ENCODE assay signal across 11 cellular contexts in the genomic region with DNA sequence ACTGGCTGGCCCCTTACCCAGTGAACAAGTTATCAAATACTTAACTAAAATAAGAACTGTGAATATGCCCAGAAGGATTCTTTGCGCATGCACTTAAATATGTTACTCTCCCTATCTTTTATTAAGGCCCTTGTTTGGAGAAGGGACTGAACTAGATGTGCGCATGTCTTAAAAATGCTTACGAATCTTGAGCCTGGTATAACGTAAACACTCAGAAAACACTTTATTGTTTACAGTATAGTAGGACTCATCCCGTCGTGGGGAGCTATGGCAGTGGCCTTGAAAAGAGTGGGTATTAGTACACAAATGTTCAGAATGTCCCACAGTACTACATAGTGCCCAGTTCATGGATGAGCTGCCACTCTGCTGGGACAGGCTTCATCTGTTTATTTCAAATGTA.
A peak's percentile ranks its signal among the peaks of the same experiment; 100 is the strongest.
DNase-seq lines count a peak whose midpoint lies in the region; ATAC-seq, FAIRE-seq and TF ChIP-seq lines count a peak whose summit lies in the region.
"Had no signal": no experiment of that assay in that cellular context is flagged by ENCODE, and none has a peak within 500 bp of the region (broad histone marks: within the 10 kb centered on the region; RNA-seq: fewer than 3 reads in every experiment).

No MANE protein-coding gene starts in this region.

- TF ChIP-seq EP300 in SK-N-SH (IDR thresholded peaks at IDR 0.05; ENCODE audit: borderline replicate concordance in 1 of 2, low read depth in 1 of 2, low read length in 1 of 2) = no peak

- no peaks in the 10 kb centered on the region for H4K20me1 ChIP-seq in SK-N-SH (ENCODE audit: insufficient read depth)

- H3K4me2 ChIP-seq in SK-N-SH = peak overlapping the region; percentile 10; the same call in 1 of the 2 replicates

- WGBS in SK-N-SH (ENCODE audit: low lambda C conversion rate) = 96% methylated on average over 6 of the region's 6 CpGs
- 86 to 94% (median 93%) methylated on average over 6 of the region's 6 CpGs for WGBS in spleen, 5 donors

- H3K9me2 ChIP-seq in SK-N-SH = no peaks in the 10 kb centered on the region

- H3K27me3 Mint-ChIP-seq in activated T-helper 17 cell treated with anti-CD3 and anti-CD28 coated beads, Interleukin-2, amount 50 U/mL, for 72 hours = peaks cover 6% of the 10 kb centered on the region

- no peaks in the 10 kb centered on the region for H3F3A ChIP-seq in SK-N-SH (replicated peaks; ENCODE audit: insufficient read depth)

- H3K4me3 Mint-ChIP-seq in activated T-helper 17 cell treated with anti-CD3 and anti-CD28 coated beads, Interleukin-2, amount 50 U/mL, for 72 hours = peak overlapping the region; percentile 52

- peak overlapping the region in 1 of 2 experiments; percentile 60; a peak in 2 of 4 replicates for H3K27ac ChIP-seq in SK-N-SH (ENCODE audit: low read depth in 2 of 2, low read length in 1 of 2)
- H3K27ac ChIP-seq in kidney (ENCODE audit: low read depth in 2 of 2, low read length in 2 of 2) = peak overlapping the region; percentile 36 to 77
- H3K27ac ChIP-seq in spleen = peak overlapping the region in 7 of 8 donors; percentile 11 to 65 (median 59)
- H3K27ac ChIP-seq: 22Rv1 had no signal

- no peak for ATAC-seq in SK-N-SH treated with all-trans-retinoic acid at 6 μM for 48 hours
- peak; percentile 10 for ATAC-seq in activated T-helper 17 cell treated with anti-CD3 and anti-CD28 coated beads, Interleukin-2, amount 50 U/mL, for 72 hours (replicated peaks)

- POLR2A ChIA-PET in SK-N-SH (lab: Yijun Ruan, JAX) = no interaction called here

- peak overlapping the region; percentile 72 for H3K27ac Mint-ChIP-seq in activated T-helper 17 cell treated with anti-CD3 and anti-CD28 coated beads, Interleukin-2, amount 50 U/mL, for 72 hours

- H3K36me3 ChIP-seq in SK-N-SH (replicated peaks in 1 of 2; ENCODE audit: control insufficient read depth in 1 of 2, insufficient read depth in 2 of 2, low read length in 1 of 2) = no peaks in the 10 kb centered on the region
- H3K36me3 ChIP-seq in kidney (ENCODE audit: control insufficient read depth in 1 of 2, insufficient read depth in 2 of 2, low read length in 2 of 2) = no peaks in the 10 kb centered on the region
- H3K36me3 ChIP-seq in spleen = no peaks in the 10 kb centered on the region

- peak overlapping the region; percentile 23; the same call in 1 of the 2 replicates for H3K9ac ChIP-seq in SK-N-SH
- no peak overlapping the region for H3K9ac ChIP-seq in kidney (ENCODE audit: low read length in 2 of 2)

- H3K4me1 Mint-ChIP-seq in activated T-helper 17 cell treated with anti-CD3 and anti-CD28 coated beads, Interleukin-2, amount 50 U/mL, for 72 hours = peaks cover 27% of the 10 kb centered on the region

- intact Hi-C loops in kidney (cut with DNase I) (no loop called here), spleen (cut with DNase I; ENCODE audit: low total_unique reads) (no loop called here)

- H3K27me3 ChIP-seq in SK-N-SH (ENCODE audit: insufficient read depth) = no peaks in the 10 kb centered on the region
- H3K27me3 ChIP-seq in spleen (replicated peaks in 1 of 7) = no peaks in the 10 kb centered on the region

- no peaks in the 10 kb centered on the region for H3K79me2 ChIP-seq in SK-N-SH (ENCODE audit: insufficient read depth)

- TF ChIP-seq POLR2A in spleen (IDR thresholded peaks at IDR 0.05) = no peak

- H3K9me3 ChIP-seq in SK-N-SH = no peaks in the 10 kb centered on the region
- no peaks in the 10 kb centered on the region for H3K9me3 ChIP-seq in kidney (ENCODE audit: control insufficient read depth in 1 of 2, low read length in 2 of 2)
- H3K9me3 ChIP-seq in spleen = no peaks in the 10 kb centered on the region

- no peak for TF ChIP-seq CTCF in SK-N-SH (IDR thresholded peaks at IDR 0.05)
- no peak for TF ChIP-seq CTCF in kidney (IDR thresholded peaks at IDR 0.05; ENCODE audit: borderline replicate concordance, extremely low read depth, insufficient read depth)
- TF ChIP-seq CTCF in spleen (IDR thresholded peaks at IDR 0.05 in 8 of 11, conservative IDR thresholded peaks at IDR 0.05 in 3 of 11) = no peak

- H3K4me3 ChIP-seq in SK-N-SH (ENCODE audit: low read depth in 2 of 2, low read length in 1 of 2) = no peak overlapping the region
- H3K4me3 ChIP-seq in kidney (ENCODE audit: low read length in 2 of 2) = no peak overlapping the region
- no peak overlapping the region for H3K4me3 ChIP-seq in spleen

- peak overlapping the region; percentile 62; the same call in 1 of the 2 replicates for H2AFZ ChIP-seq in SK-N-SH (ENCODE audit: low read depth)

- H3K9me3 Mint-ChIP-seq in activated T-helper 17 cell treated with anti-CD3 and anti-CD28 coated beads, Interleukin-2, amount 50 U/mL, for 72 hours = no peaks in the 10 kb centered on the region

- H3K4me1 ChIP-seq in SK-N-SH (ENCODE audit: control insufficient read depth in 1 of 2, insufficient read depth in 2 of 2, low read depth in 1 of 2, low read length in 1 of 2) (peaks cover 17 to 32% of the 10 kb centered on the region in 2 experiments), kidney (ENCODE audit: control insufficient read depth in 1 of 2, insufficient read depth in 1 of 2, low read depth in 1 of 2, low read length in 2 of 2) (peaks cover 61 to 80% of the 10 kb centered on the region in 2 donors), spleen (peaks cover 15 to 81% (median 56%) of the 10 kb centered on the region in 6 donors)

- no peak for FAIRE-seq in kidney (lab: Jason Lieb, UNC)
- FAIRE-seq: endometrium had no signal

- CTCF ChIA-PET in SK-N-SH (lab: Yijun Ruan, JAX) = interaction anchor here (0.6 to 1.8 kb wide), 8 partner anchors 11 to 217 kb away, joined by 3 to 5 read pairs (median 3); no protein-coding TSS in a partner anchor

- TF ChIP-seq RAD21 in SK-N-SH (IDR thresholded peaks at IDR 0.05; ENCODE audit: low read length) = no peak

- DNase-seq in SK-N-SH (no peak), kidney (no peak), spleen (no peak), NCI-H2107 (lab: John Stamatoyannopoulos, UW) (no peak), AML-193 (lab: John Stamatoyannopoulos, UW) (no peak), NCI-H187 (lab: John Stamatoyannopoulos, UW) (no peak)
- DNase-seq: activated CD4-positive, alpha-beta T cell treated with anti-CD3 and anti-CD28 coated beads, Interleukin-2, amount 50 U/mL, for 1 hour had no signal

- H3K36me3 Mint-ChIP-seq in activated T-helper 17 cell treated with anti-CD3 and anti-CD28 coated beads, Interleukin-2, amount 50 U/mL, for 72 hours (ENCODE audit: low read depth) = peaks cover 6% of the 10 kb centered on the region

TF ChIP-seq in SK-N-SH, 30 proteins besides CTCF, POLR2A, EP300 and RAD21:
- no peak for TF ChIP-seq YY1 (IDR thresholded peaks at IDR 0.05; ENCODE audit: low read depth)
- TF ChIP-seq RXRA (IDR thresholded peaks at IDR 0.05; ENCODE audit: borderline replicate concordance, low read depth) = no peak
- TF ChIP-seq, protein P1, sequence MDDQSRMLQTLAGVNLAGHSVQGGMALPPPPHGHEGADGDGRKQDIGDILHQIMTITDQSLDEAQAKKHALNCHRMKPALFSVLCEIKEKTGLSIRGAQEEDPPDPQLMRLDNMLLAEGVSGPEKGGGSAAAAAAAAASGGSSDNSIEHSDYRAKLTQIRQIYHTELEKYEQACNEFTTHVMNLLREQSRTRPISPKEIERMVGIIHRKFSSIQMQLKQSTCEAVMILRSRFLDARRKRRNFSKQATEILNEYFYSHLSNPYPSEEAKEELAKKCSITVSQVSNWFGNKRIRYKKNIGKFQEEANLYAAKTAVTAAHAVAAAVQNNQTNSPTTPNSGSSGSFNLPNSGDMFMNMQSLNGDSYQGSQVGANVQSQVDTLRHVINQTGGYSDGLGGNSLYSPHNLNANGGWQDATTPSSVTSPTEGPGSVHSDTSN (IDR thresholded peaks at IDR 0.05) = no peak
- no peak for TF ChIP-seq RCOR1 (IDR thresholded peaks at IDR 0.05; ENCODE audit: low read length)
- no peak for TF ChIP-seq TCF12 (IDR thresholded peaks at IDR 0.05)
- TF ChIP-seq CHD2 (IDR thresholded peaks at IDR 0.05; ENCODE audit: low read length, partially characterized antibody) = no peak
- no peak for TF ChIP-seq POLR2AphosphoS5 (IDR thresholded peaks at IDR 0.05; ENCODE audit: low read depth, low read length)
- TF ChIP-seq SIN3A (IDR thresholded peaks at IDR 0.05; ENCODE audit: borderline replicate concordance, low read depth, low read length) = no peak
- no peak for TF ChIP-seq FOXJ3 (CRISPR knock-in tag; IDR thresholded peaks at IDR 0.05)

TF ChIP-seq in SK-N-SH treated with all-trans-retinoic acid at 6 μM for 48 hours, 23 proteins besides CTCF, POLR2A, EP300 and RAD21 (continues in another document):
- TF ChIP-seq OSR1 (CRISPR knock-in tag; IDR thresholded peaks at IDR 0.05) = no peak
- TF ChIP-seq CSDC2 (CRISPR knock-in tag; IDR thresholded peaks at IDR 0.05) = no peak
- TF ChIP-seq ESRRG (CRISPR knock-in tag; IDR thresholded peaks at IDR 0.05) = no peak
- no peak for TF ChIP-seq ZFP30 (CRISPR knock-in tag; IDR thresholded peaks at IDR 0.05)
- TF ChIP-seq ZNF8 (CRISPR knock-in tag; IDR thresholded peaks at IDR 0.05) = no peak
- TF ChIP-seq, protein P2, sequence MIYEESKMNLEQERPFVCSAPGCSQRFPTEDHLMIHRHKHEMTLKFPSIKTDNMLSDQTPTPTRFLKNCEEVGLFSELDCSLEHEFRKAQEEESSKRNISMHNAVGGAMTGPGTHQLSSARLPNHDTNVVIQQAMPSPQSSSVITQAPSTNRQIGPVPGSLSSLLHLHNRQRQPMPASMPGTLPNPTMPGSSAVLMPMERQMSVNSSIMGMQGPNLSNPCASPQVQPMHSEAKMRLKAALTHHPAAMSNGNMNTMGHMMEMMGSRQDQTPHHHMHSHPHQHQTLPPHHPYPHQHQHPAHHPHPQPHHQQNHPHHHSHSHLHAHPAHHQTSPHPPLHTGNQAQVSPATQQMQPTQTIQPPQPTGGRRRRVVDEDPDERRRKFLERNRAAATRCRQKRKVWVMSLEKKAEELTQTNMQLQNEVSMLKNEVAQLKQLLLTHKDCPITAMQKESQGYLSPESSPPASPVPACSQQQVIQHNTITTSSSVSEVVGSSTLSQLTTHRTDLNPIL (CRISPR knock-in tag; IDR thresholded peaks at IDR 0.05; ENCODE audit: low read depth) = no peak
- TF ChIP-seq ISL1 (CRISPR knock-in tag; IDR thresholded peaks at IDR 0.05) = no peak
- no peak for TF ChIP-seq TCF4 (CRISPR knock-in tag; IDR thresholded peaks at IDR 0.05; ENCODE audit: borderline replicate concordance)
- TF ChIP-seq GLIS3 (CRISPR knock-in tag; IDR thresholded peaks at IDR 0.05) = no peak
- TF ChIP-seq TOX (CRISPR knock-in tag; IDR thresholded peaks at IDR 0.05; ENCODE audit: borderline replicate concordance) = no peak
- no peak for TF ChIP-seq ZNF70 (CRISPR knock-in tag; IDR thresholded peaks at IDR 0.05)
- TF ChIP-seq ZC3H10 (CRISPR knock-in tag; IDR thresholded peaks at IDR 0.05) = no peak
- TF ChIP-seq ZFP3 (CRISPR knock-in tag; IDR thresholded peaks at IDR 0.05) = no peak
- TF ChIP-seq BACH2 (CRISPR knock-in tag; IDR thresholded peaks at IDR 0.05; ENCODE audit: borderline replicate concordance) = no peak
